In genomic region chr9:125747053-125747764, GRCh38 we compare ENCODE assay signal across 8 cellular contexts. TPM values are rescaled to one million over a fixed set of nuclear protein-coding genes. Genes with fewer than 3 reads are reported as not detected.
DNase-seq lines count a peak whose midpoint lies in the region; ATAC-seq and TF ChIP-seq lines count a peak whose summit lies in the region.

TSS of gene PBX3 (plus strand) at chr9:125747373.

- no peak for TF ChIP-seq POLR2A in right lobe of liver (IDR thresholded peaks at IDR 0.05)

- no peaks in the 10 kb centered on the region for H3K36me3 ChIP-seq in right lobe of liver

- H3K4me3 ChIP-seq in right lobe of liver: peak within 1 kb of the TSS; percentile 66 to 81 (median 79)

- DNase-seq in EH (ENCODE audit: low read depth) (peak; percentile 59), LoVo (ENCODE audit: low spot score) (peak; percentile 42), right lobe of liver (peak; percentile 68 to 74 (median 72)), KG1 (lab: John Stamatoyannopoulos, UW) (no peak)
- peak; percentile 26 for DNase-seq in activated CD4-positive, alpha-beta T cell treated with anti-CD3 and anti-CD28 coated beads for 1 hour
- peak in 2 of 3 experiments; percentile 27 to 35 for DNase-seq in stimulated activated CD4-positive, alpha-beta T cell treated with anti-CD3 and anti-CD28 coated beads, TNF-alpha, amount 100 ng/mL, for 24 hours (ENCODE audit: low read depth in 3 of 3)

- peak within 1 kb of the TSS; percentile 90 for H3K27ac Mint-ChIP-seq in dendritic cell treated with granulocyte-macrophage colony-stimulating factor and Interleukin-4, amounts not matched to agents 40 ng/mL and 50 ng/mL, for 4 days

- no peaks in the 10 kb centered on the region for H3K9me3 ChIP-seq in right lobe of liver

- intact Hi-C loops in dendritic cell treated with granulocyte-macrophage colony-stimulating factor and Interleukin-4, amounts not matched to agents 40 ng/mL and 50 ng/mL, for 4 days (cut with micrococcal nuclease): loop anchor here (5.0 kb wide), 1 partner anchor 115 kb away; no protein-coding TSS in a partner anchor
- intact Hi-C loops in right lobe of liver (cut with DNase I): no loop called here

- H3K4me3 Mint-ChIP-seq in dendritic cell treated with granulocyte-macrophage colony-stimulating factor and Interleukin-4, amounts not matched to agents 40 ng/mL and 50 ng/mL, for 4 days: peak within 1 kb of the TSS; percentile 88

- no peaks in the 10 kb centered on the region for H3K9me3 Mint-ChIP-seq in dendritic cell treated with granulocyte-macrophage colony-stimulating factor and Interleukin-4, amounts not matched to agents 40 ng/mL and 50 ng/mL, for 4 days

- no CpG with 5 or more reads among the region's 107 CpGs for whole genome bisulfite sequencing in right lobe of liver (ENCODE audit: insufficient coverage, low coverage, low lambda C conversion rate, missing lambda C conversion rate)

- H3K27me3 ChIP-seq in right lobe of liver: no peaks in the 10 kb centered on the region

- peaks cover 2% of the 10 kb centered on the region for H3K27me3 Mint-ChIP-seq in dendritic cell treated with granulocyte-macrophage colony-stimulating factor and Interleukin-4, amounts not matched to agents 40 ng/mL and 50 ng/mL, for 4 days

- peaks cover 0 to 28% (median 10%) of the 10 kb centered on the region in 4 donors for H3K4me1 ChIP-seq in right lobe of liver

- ATAC-seq in GM21619 (IDR thresholded peaks at IDR 0.05; ENCODE audit: unreplicated experiment) (peak; percentile 11), right lobe of liver (peak in 3 of 4 donors; percentile 0 to 9 (median 2))

- H3K36me3 Mint-ChIP-seq in dendritic cell treated with granulocyte-macrophage colony-stimulating factor and Interleukin-4, amounts not matched to agents 40 ng/mL and 50 ng/mL, for 4 days (ENCODE audit: low read depth): peaks cover 24% of the 10 kb centered on the region

- no peak for TF ChIP-seq CTCF in right lobe of liver (IDR thresholded peaks at IDR 0.05)

- H3K4me1 Mint-ChIP-seq in dendritic cell treated with granulocyte-macrophage colony-stimulating factor and Interleukin-4, amounts not matched to agents 40 ng/mL and 50 ng/mL, for 4 days (ENCODE audit: low read depth): peaks cover 47% of the 10 kb centered on the region

- peak within 1 kb of the TSS; percentile 33 to 74 (median 68) for H3K27ac ChIP-seq in right lobe of liver

RNA-seq across cellular contexts. Expression of gene PBX3, which starts in this region (rescaled TPM):
- total RNA-seq in right lobe of liver: 10 to 100 TPM; 13.0 to 20.2 (median 15.0) TPM
